Comparison of ENCODE assay signal across 11 cellular contexts in genomic region chr12:46523446-46523845, GRCh38.
DNase-seq lines count a peak whose midpoint lies in the region; ATAC-seq, FAIRE-seq and TF ChIP-seq lines count a peak whose summit lies in the region.
"Had no signal": no experiment of that assay in that cellular context is flagged by ENCODE, and none has a peak within 500 bp of the region (broad histone marks: within the 10 kb centered on the region; RNA-seq: fewer than 3 reads in every experiment).

No MANE protein-coding gene starts in this region.

- no peaks in the 10 kb centered on the region for H4K20me1 ChIP-seq in HCT116 (ENCODE audit: insufficient read depth)

- no peak for FAIRE-seq in GM12892 (lab: Jason Lieb, UNC)

- H3K79me2 ChIP-seq in HCT116 (ENCODE audit: insufficient read depth, low read length), result 0 out of 2 replicates have a peak, but pooled peaks cover 3% of the 10 kb centered on the region

- H3K36me3 Mint-ChIP-seq in activated T-helper 1 cell treated with anti-CD3 and anti-CD28 coated beads, Interleukin-12 subunit alpha, Interleukin-12 subunit beta, Interleukin-2, Interleukin-4 antibody, amounts not matched to agents 30 ng/mL and 10 ng/mL and 1 ng/mL, durations not matched to agents 14 hours and 24 hours and 36 hours (ENCODE audit: low read depth), result peaks cover 24% of the 10 kb centered on the region
- peaks cover 21% of the 10 kb centered on the region for H3K36me3 Mint-ChIP-seq in memory B cell

- peaks cover 59% of the 10 kb centered on the region for H3K4me1 Mint-ChIP-seq in activated T-helper 1 cell treated with anti-CD3 and anti-CD28 coated beads, Interleukin-12 subunit alpha, Interleukin-12 subunit beta, Interleukin-2, Interleukin-4 antibody, amounts not matched to agents 30 ng/mL and 10 ng/mL and 1 ng/mL, durations not matched to agents 14 hours and 24 hours and 36 hours (ENCODE audit: low read depth)
- H3K4me1 Mint-ChIP-seq in memory B cell, result peaks cover 6% of the 10 kb centered on the region

- H3K36me3 ChIP-seq in HCT116 (ENCODE audit: control insufficient read depth in 1 of 2, insufficient read depth in 2 of 2, low read length in 2 of 2), result no peaks in the 10 kb centered on the region
- H3K36me3 ChIP-seq: heart left ventricle, thyroid gland had no signal

- CTCF ChIA-PET in AG04450 (lab: Charles Lee), result interaction anchor here (0.8 to 2.2 kb wide), 4 partner anchors 23 to 151 kb away, joined by 3 to 8 read pairs (median 5); no protein-coding TSS in a partner anchor
- CTCF ChIA-PET in HCT116 (lab: Charles Lee), result interaction anchor here (1.3 kb wide), 1 partner anchor 138 kb away, joined by 4 read pairs; no protein-coding TSS in a partner anchor

- no peaks in the 10 kb centered on the region for H3K9me2 ChIP-seq in HCT116 (ENCODE audit: insufficient read depth)

- peak overlapping the region; percentile 99 for H3K27ac Mint-ChIP-seq in activated T-helper 1 cell treated with anti-CD3 and anti-CD28 coated beads, Interleukin-12 subunit alpha, Interleukin-12 subunit beta, Interleukin-2, Interleukin-4 antibody, amounts not matched to agents 30 ng/mL and 10 ng/mL and 1 ng/mL, durations not matched to agents 14 hours and 24 hours and 36 hours
- H3K27ac Mint-ChIP-seq in memory B cell, result peak overlapping the region; percentile 42

- BruUV-seq in HCT116 (replicated peaks; lab: Mats Ljungman, UMichigan), result no TSS peak

- TF ChIP-seq CTCF in AG04450 (IDR thresholded peaks at IDR 0.05; ENCODE audit: low read depth, low read length) (no peak), HCT116 (IDR thresholded peaks at IDR 0.05 in 2 of 3, conservative IDR thresholded peaks at IDR 0.05 in 1 of 3; ENCODE audit: borderline replicate concordance in 1 of 3, insufficient read depth in 1 of 3, low read depth in 2 of 3, low read length in 2 of 3) (no peak)

- POLR2A ChIA-PET in AG04450 (lab: Yijun Ruan, JAX), result interaction anchor here (0.6 to 2.2 kb wide), 21 partner anchors 26 to 491 kb away, joined by 3 to 16 read pairs (median 6); partner anchors contain the start of gene SLC38A2
- POLR2A ChIA-PET in HCT116 (lab: Charles Lee), result interaction anchor here (0.9 to 2.1 kb wide), 8 partner anchors 9 to 156 kb away, joined by 3 to 11 read pairs (median 6); no protein-coding TSS in a partner anchor

- no peak for DNase-seq in AG04450 (ENCODE audit: low read depth, low spot score)
- DNase-seq in HCT116 (ENCODE audit: low read depth, low spot score), result no peak
- DNase-seq in activated T-helper 1 cell treated with anti-CD3 and anti-CD28 coated beads, Interleukin-12 subunit alpha, Interleukin-12 subunit beta, Interleukin-2, Interleukin-4 antibody, amounts not matched to agents 30 ng/mL and 10 ng/mL and 1 ng/mL, durations not matched to agents 14 hours and 24 hours and 36 hours (ENCODE audit: low spot score), result no peak
- no peak for DNase-seq in memory B cell (ENCODE audit: low spot score in 2 of 2)
- DNase-seq in GM12892 (ENCODE audit: insufficient read length), result no peak
- DNase-seq in NCI-H82 (lab: John Stamatoyannopoulos, UW), result no peak
- DNase-seq: NCI-H1436 treated with DMSO at 0.1 percent for 48 hours, thyroid gland had no signal

- H3K4me1 ChIP-seq in HCT116 (ENCODE audit: control insufficient read depth in 1 of 2, insufficient read depth in 2 of 2, low read length in 2 of 2), result peaks cover 38 to 55% of the 10 kb centered on the region in 2 experiments

- peaks cover 8% of the 10 kb centered on the region for H3K9me3 Mint-ChIP-seq in activated T-helper 1 cell treated with anti-CD3 and anti-CD28 coated beads, Interleukin-12 subunit alpha, Interleukin-12 subunit beta, Interleukin-2, Interleukin-4 antibody, amounts not matched to agents 30 ng/mL and 10 ng/mL and 1 ng/mL, durations not matched to agents 14 hours and 24 hours and 36 hours
- H3K9me3 Mint-ChIP-seq in memory B cell, result peaks cover 3% of the 10 kb centered on the region

- H3K27ac ChIP-seq in AG04450 (ENCODE audit: low read depth, low read length) (peak overlapping the region; percentile 75), HCT116 (ENCODE audit: low read depth, low read length) (peak overlapping the region; percentile 48)
- H3K27ac ChIP-seq: thyroid gland had no signal

- H2AFZ ChIP-seq in HCT116 (ENCODE audit: low read depth, low read length, poor library complexity, severe bottlenecking), result no peak overlapping the region

- peak overlapping the region; percentile 81 for H3K4me3 Mint-ChIP-seq in activated T-helper 1 cell treated with anti-CD3 and anti-CD28 coated beads, Interleukin-12 subunit alpha, Interleukin-12 subunit beta, Interleukin-2, Interleukin-4 antibody, amounts not matched to agents 30 ng/mL and 10 ng/mL and 1 ng/mL, durations not matched to agents 14 hours and 24 hours and 36 hours
- no peak overlapping the region for H3K4me3 Mint-ChIP-seq in memory B cell

- ATAC-seq in HCT116 (peak; percentile 64), memory B cell (ENCODE audit: low read depth) (no peak), esophagus mucosa (no peak), HG03442 (IDR thresholded peaks at IDR 0.05; ENCODE audit: unreplicated experiment) (no peak)

- H3K27me3 Mint-ChIP-seq in activated T-helper 1 cell treated with anti-CD3 and anti-CD28 coated beads, Interleukin-12 subunit alpha, Interleukin-12 subunit beta, Interleukin-2, Interleukin-4 antibody, amounts not matched to agents 30 ng/mL and 10 ng/mL and 1 ng/mL, durations not matched to agents 14 hours and 24 hours and 36 hours (ENCODE audit: insufficient read depth), result no peaks in the 10 kb centered on the region
- no peaks in the 10 kb centered on the region for H3K27me3 Mint-ChIP-seq in memory B cell

- H3K4me2 ChIP-seq in HCT116 (ENCODE audit: low read length), result peak overlapping the region; percentile 73

- H3K4me3 ChIP-seq in AG04450 (ENCODE audit: low read depth, low read length) (peak overlapping the region; percentile 54), HCT116 (replicated peaks in 1 of 2; ENCODE audit: low read depth in 1 of 2, low read length in 2 of 2) (peak overlapping the region; percentile 41 to 46)
- H3K4me3 ChIP-seq: heart left ventricle, thyroid gland had no signal

- peak overlapping the region; percentile 39 for H3K9ac ChIP-seq in HCT116 (ENCODE audit: low read length)

- intact Hi-C loops in HCT116 (cut with micrococcal nuclease), result no loop called here
- intact Hi-C loops in activated T-helper 1 cell treated with anti-CD3 and anti-CD28 coated beads, Interleukin-12 subunit alpha, Interleukin-12 subunit beta, Interleukin-2, Interleukin-4 antibody, amounts not matched to agents 30 ng/mL and 10 ng/mL and 1 ng/mL, durations not matched to agents 14 hours and 24 hours and 36 hours (cut with micrococcal nuclease), result loop anchor here (10.0 kb wide), 3 partner anchors 259 to 751 kb away; partner anchors contain the start of gene SLC38A1

- RAD21 ChIA-PET in HCT116 (lab: Charles Lee; ENCODE audit: low non-redundant PET in 1 of 2, low total read pairs in 2 of 2, uncharacterized antibody in 2 of 2, unreplicated experiment in 2 of 2), result no interaction called here

- H3K27me3 ChIP-seq in AG04450 (ENCODE audit: control insufficient read depth, insufficient read depth, low read length) (no peaks in the 10 kb centered on the region), HCT116 (ENCODE audit: insufficient read depth, low read length) (no peaks in the 10 kb centered on the region)
- H3K27me3 ChIP-seq: heart left ventricle, thyroid gland had no signal

- TF ChIP-seq POLR2A in HCT116 (IDR thresholded peaks at IDR 0.05; ENCODE audit: borderline replicate concordance, extremely low read depth, insufficient read depth, insufficient read length), result no peak
- TF ChIP-seq POLR2A in GM12892 (IDR thresholded peaks at IDR 0.05; ENCODE audit: low read depth, low read length), result no peak

- no peak for TF ChIP-seq RAD21 in HCT116 (IDR thresholded peaks at IDR 0.05; ENCODE audit: low read depth)

- no peaks in the 10 kb centered on the region for H3K9me3 ChIP-seq in AG04450 (ENCODE audit: control insufficient read depth, insufficient read depth, low read length)
- no peaks in the 10 kb centered on the region for H3K9me3 ChIP-seq in HCT116 (ENCODE audit: control insufficient read depth in 1 of 2, insufficient read depth in 1 of 2, low read depth in 1 of 2, low read length in 2 of 2)
- H3K9me3 ChIP-seq: thyroid gland had no signal

TF ChIP-seq in HCT116, 20 proteins besides CTCF, POLR2A, EP300 and RAD21:
- TF ChIP-seq EGR1 (IDR thresholded peaks at IDR 0.05; ENCODE audit: low read depth), result no peak
- no peak for TF ChIP-seq ATF3 (IDR thresholded peaks at IDR 0.05)
- TF ChIP-seq, protein P1, sequence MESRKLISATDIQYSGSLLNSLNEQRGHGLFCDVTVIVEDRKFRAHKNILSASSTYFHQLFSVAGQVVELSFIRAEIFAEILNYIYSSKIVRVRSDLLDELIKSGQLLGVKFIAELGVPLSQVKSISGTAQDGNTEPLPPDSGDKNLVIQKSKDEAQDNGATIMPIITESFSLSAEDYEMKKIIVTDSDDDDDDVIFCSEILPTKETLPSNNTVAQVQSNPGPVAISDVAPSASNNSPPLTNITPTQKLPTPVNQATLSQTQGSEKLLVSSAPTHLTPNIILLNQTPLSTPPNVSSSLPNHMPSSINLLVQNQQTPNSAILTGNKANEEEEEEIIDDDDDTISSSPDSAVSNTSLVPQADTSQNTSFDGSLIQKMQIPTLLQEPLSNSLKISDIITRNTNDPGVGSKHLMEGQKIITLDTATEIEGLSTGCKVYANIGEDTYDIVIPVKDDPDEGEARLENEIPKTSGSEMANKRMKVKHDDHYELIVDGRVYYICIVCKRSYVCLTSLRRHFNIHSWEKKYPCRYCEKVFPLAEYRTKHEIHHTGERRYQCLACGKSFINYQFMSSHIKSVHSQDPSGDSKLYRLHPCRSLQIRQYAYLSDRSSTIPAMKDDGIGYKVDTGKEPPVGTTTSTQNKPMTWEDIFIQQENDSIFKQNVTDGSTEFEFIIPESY (IDR thresholded peaks at IDR 0.05; ENCODE audit: extremely low read depth, insufficient replicate concordance, low read length), result no peak
- no peak for TF ChIP-seq ELF1 (IDR thresholded peaks at IDR 0.05; ENCODE audit: borderline replicate concordance, low read depth)
